In the genomic region with DNA sequence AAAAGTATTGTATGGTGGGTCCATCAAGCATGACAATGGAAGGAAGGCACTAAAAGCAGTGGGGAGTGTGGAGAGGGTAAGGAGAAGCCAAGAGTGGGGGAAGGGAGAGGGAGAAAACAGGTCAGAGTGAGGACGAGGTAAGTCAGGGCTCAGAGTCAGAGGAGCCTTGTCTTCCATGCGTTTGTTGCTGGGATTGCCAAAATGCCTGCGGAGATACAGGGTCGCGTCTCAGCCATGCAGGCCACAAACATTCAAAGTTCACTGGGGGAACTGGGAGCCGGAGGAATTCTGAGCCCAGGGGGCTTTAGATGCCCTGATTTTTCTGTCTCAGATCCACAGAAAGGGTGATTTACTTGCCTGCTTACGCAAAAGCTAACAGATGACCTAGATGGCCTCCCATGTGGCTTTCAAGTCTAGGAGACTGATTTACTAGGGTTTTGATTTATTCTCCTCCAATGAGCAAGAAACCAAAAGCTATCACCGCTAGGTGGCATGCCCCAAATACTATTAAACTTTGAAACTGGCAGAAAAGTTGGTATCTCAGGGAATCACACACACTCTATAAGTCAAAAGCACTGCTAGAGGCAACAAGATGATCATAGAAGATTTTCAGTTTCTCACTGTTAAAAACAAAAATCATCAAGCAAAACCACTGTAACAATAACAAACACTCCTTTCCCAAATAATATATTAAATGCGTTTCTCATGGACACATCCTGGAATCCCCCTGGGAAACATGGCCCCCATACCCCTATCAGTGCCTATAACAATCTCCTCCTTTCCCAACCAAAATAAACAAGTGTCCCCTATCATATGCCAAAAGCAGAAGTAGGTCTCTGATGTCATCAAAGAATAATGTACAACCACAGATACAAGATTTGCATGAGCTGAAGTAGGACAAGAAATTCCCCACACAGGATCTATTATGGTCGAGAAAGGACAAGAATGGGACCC, we compare ENCODE assay signal across 8 cellular contexts. TPM values are rescaled to one million over a fixed set of nuclear protein-coding genes. Genes with fewer than 3 reads are reported as not detected.
A peak's percentile ranks its signal among the peaks of the same experiment; 100 is the strongest.
DNase-seq lines count a peak whose midpoint lies in the region; ATAC-seq, FAIRE-seq and TF ChIP-seq lines count a peak whose summit lies in the region.

No MANE protein-coding gene starts in this region.

- H3K27me3 ChIP-seq in WERI-Rb-1 (ENCODE audit: insufficient read depth, low read depth, severe bottlenecking) (no peaks in the 10 kb centered on the region), colonic mucosa (no peaks in the 10 kb centered on the region), HepG2 (ENCODE audit: control insufficient read depth in 1 of 2, insufficient read depth in 2 of 2, low read length in 2 of 2) (no peaks in the 10 kb centered on the region; a peak in 1 of 5 replicates)

- no peaks in the 10 kb centered on the region for H4K20me1 ChIP-seq in HepG2 (ENCODE audit: insufficient read depth, low read length)

- TF ChIP-seq EP300 in HepG2 (IDR thresholded peaks at IDR 0.05; ENCODE audit: low read depth in 2 of 2, low read length in 2 of 2) (no peak), HepG2 (CRISPR knock-in tag; IDR thresholded peaks at IDR 0.05; ENCODE audit: borderline replicate concordance) (no peak)

- in situ Hi-C loops in ACHN (cut with HindIII; ENCODE audit: low pct_ligation_motif_present, low pct_unique_long_range_greater_than_20kb, low sequenced_read_pairs) (no loop called here), HepG2 (cut with HindIII; ENCODE audit: extremely low pct_ligation_motif_present, low pct_unique_long_range_greater_than_20kb) (no loop called here)

- TF ChIP-seq CTCF in WERI-Rb-1 (IDR thresholded peaks at IDR 0.05; ENCODE audit: low read depth, low read length) (peak; percentile 33; the same call in 1 of the 2 replicates), colonic mucosa (IDR thresholded peaks at IDR 0.05) (peak; percentile 70), HepG2 (CRISPR knock-in tag; IDR thresholded peaks at IDR 0.05) (peak; percentile 72)

- DNase-seq in ACHN (peak; percentile 86), GM12892 (ENCODE audit: insufficient read length) (no peak), NCI-H1436 treated with DMSO at 0.1 percent for 48 hours (lab: John Stamatoyannopoulos, UW) (peak; percentile 37), WERI-Rb-1 (peak; percentile 52), colonic mucosa (peak; percentile 78), HepG2 (ENCODE audit: low spot score) (peak; percentile 57)
- peak; percentile 23 for DNase-seq in stimulated activated CD8-positive, alpha-beta memory T cell treated with anti-CD3 and anti-CD28 coated beads, Interleukin-12 subunit alpha, Interleukin-12 subunit beta, amount 100 ng/mL, for 4 hours (ENCODE audit: low read depth)

- BruUV-seq in HepG2 (replicated peaks; lab: Mats Ljungman, UMichigan) = no TSS peak

- CTCF ChIA-PET in HepG2 (lab: Yijun Ruan, JAX; ENCODE audit: low intra/inter-chr PET ratio, low total read pairs) = no interaction called here

- H3K36me3 ChIP-seq in WERI-Rb-1 (no peaks in the 10 kb centered on the region), colonic mucosa (no peaks in the 10 kb centered on the region), HepG2 (replicated peaks in 1 of 2; ENCODE audit: control insufficient read depth in 1 of 2, insufficient read depth in 2 of 2, low read length in 2 of 2) (no peaks in the 10 kb centered on the region)

- FAIRE-seq in GM12892 (lab: Jason Lieb, UNC) = peak; percentile 93
- peak; percentile 92 for FAIRE-seq in HepG2 (lab: Jason Lieb, UNC)

- POLR2A ChIA-PET in HepG2 (lab: Yijun Ruan, JAX) = no interaction called here

- ATAC-seq in HG02840 (IDR thresholded peaks at IDR 0.05; ENCODE audit: low FRiP score, unreplicated experiment) (peak; percentile 55), HepG2 (peak; percentile 91)

- H3K27ac ChIP-seq in WERI-Rb-1 = no peak overlapping the region
- H3K27ac ChIP-seq in colonic mucosa = no peak overlapping the region
- H3K27ac ChIP-seq in HepG2 (ENCODE audit: extremely low read length, insufficient read depth, low read length) = no peak overlapping the region

- 8% methylated on average over 10 of the region's 10 CpGs for WGBS in HepG2 (ENCODE audit: low lambda C conversion rate)

- peak overlapping the region; percentile 75 for H3K4me2 ChIP-seq in HepG2 (ENCODE audit: low read depth, low read length)

- no peak for TF ChIP-seq RAD21 in HepG2 (CRISPR knock-in tag; IDR thresholded peaks at IDR 0.05)

- TF ChIP-seq POLR2A in GM12892 (IDR thresholded peaks at IDR 0.05; ENCODE audit: low read depth, low read length) (no peak), HepG2 (IDR thresholded peaks at IDR 0.05; ENCODE audit: insufficient read depth in 1 of 2, low read depth in 2 of 2, low read length in 2 of 2) (no peak)

- intact Hi-C loops in colonic mucosa (cut with DNase I) (no loop called here), HepG2 (cut with micrococcal nuclease; ENCODE audit: unreplicated experiment) (loop anchor here (2.0 kb wide), 1 partner anchor 140 kb away; no protein-coding TSS in a partner anchor)

- no peaks in the 10 kb centered on the region for H3K4me1 ChIP-seq in colonic mucosa
- H3K4me1 ChIP-seq in HepG2 (ENCODE audit: insufficient read depth, low read length) = peaks cover 8% of the 10 kb centered on the region; the same call in 1 of the 2 replicates

- peak overlapping the region; percentile 89 for H2AFZ ChIP-seq in HepG2 (ENCODE audit: low read length)

- no peaks in the 10 kb centered on the region for H3K79me2 ChIP-seq in HepG2 (ENCODE audit: insufficient read depth, low read length)

- no peak overlapping the region for H3K4me3 ChIP-seq in WERI-Rb-1 (ENCODE audit: low read depth, low read length)
- H3K4me3 ChIP-seq in colonic mucosa = no peak overlapping the region
- peak overlapping the region in 2 of 3 experiments; percentile 41 to 46; a peak in 4 of 6 replicates for H3K4me3 ChIP-seq in HepG2 (replicated peaks in 1 of 3; ENCODE audit: insufficient read depth in 1 of 3, low read depth in 2 of 3, low read length in 3 of 3)

- no peaks in the 10 kb centered on the region for H3K9me3 ChIP-seq in WERI-Rb-1 (ENCODE audit: severe bottlenecking)
- H3K9me3 ChIP-seq in colonic mucosa = no peaks in the 10 kb centered on the region
- no peaks in the 10 kb centered on the region for H3K9me3 ChIP-seq in HepG2 (ENCODE audit: low read length)

- H3K9ac ChIP-seq in colonic mucosa (ENCODE audit: low read depth in 2 of 2, low read length in 2 of 2) = peak overlapping the region in 1 of 2 donors; percentile 0
- peak overlapping the region; percentile 49 for H3K9ac ChIP-seq in HepG2 (ENCODE audit: insufficient read depth, low read depth, low read length)

TF ChIP-seq in HepG2, 621 proteins besides CTCF, POLR2A, EP300 and RAD21 (continues in another document):
- TF ChIP-seq, protein P1, sequence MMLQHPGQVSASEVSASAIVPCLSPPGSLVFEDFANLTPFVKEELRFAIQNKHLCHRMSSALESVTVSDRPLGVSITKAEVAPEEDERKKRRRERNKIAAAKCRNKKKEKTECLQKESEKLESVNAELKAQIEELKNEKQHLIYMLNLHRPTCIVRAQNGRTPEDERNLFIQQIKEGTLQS (CRISPR knock-in tag; IDR thresholded peaks at IDR 0.05) = no peak
- TF ChIP-seq GFI1 (CRISPR knock-in tag; IDR thresholded peaks at IDR 0.05; ENCODE audit: borderline replicate concordance) (peak; percentile 82), HMG20B (CRISPR knock-in tag; conservative IDR thresholded peaks at IDR 0.05) (0 out of 2 replicates have a peak, but pooled peaks have one; percentile 30), SMC3 (IDR thresholded peaks at IDR 0.05; ENCODE audit: low read length) (peak; percentile 43), SPEN (CRISPR knock-in tag; IDR thresholded peaks at IDR 0.05; ENCODE audit: low read depth) (0 out of 2 replicates have a peak, but pooled peaks have one; percentile 24), KDM2A (CRISPR knock-in tag; IDR thresholded peaks at IDR 0.05; ENCODE audit: borderline replicate concordance, low read depth) (no peak), RFX1 (IDR thresholded peaks at IDR 0.05) (no peak)

RNA-seq across cellular contexts. Expression of a gene that starts 26.6 kb away (rescaled TPM):
- polyA plus RNA-seq in GM12892 (2012; ENCODE audit: missing spikeins) = 18.3 TPM
- total RNA-seq in colonic mucosa (10 to 100 TPM in 1 of 2 donors, 1 to 10 TPM in 1; 7.7 to 12.0 TPM), HepG2 (2016; rRNA removed; fragmentation: Illumina TruSeq; extraction: Trizol) (13.0 and 15.2 TPM in 2 replicates)
- 3.3 and 3.6 TPM in 2 replicates for total RNA-seq in HepG2 (2016; cell fraction: cytosol; rRNA removed; fragmentation: Illumina TruSeq; extraction: Trizol; ENCODE audit: low read depth)
- 14.5 and 16.2 TPM in 2 replicates for total RNA-seq in HepG2 (2016; cell fraction: insoluble cytoplasmic fraction; rRNA removed; fragmentation: Illumina TruSeq; extraction: Trizol)
- 3.5 and 4.6 TPM in 2 replicates for total RNA-seq in HepG2 (2016; cell fraction: membrane; rRNA removed; fragmentation: Illumina TruSeq; extraction: Trizol)
- 31.5 and 36.8 TPM in 2 replicates for total RNA-seq in HepG2 (2016; cell fraction: nucleus; rRNA removed; fragmentation: Illumina TruSeq; extraction: Trizol)
- polyA plus RNA-seq in HepG2 (2011; rRNA removed) = 3.6 and 4.6 TPM in 2 replicates
- polyA plus RNA-seq in HepG2 (2011; cell fraction: cytosol; rRNA removed) = 1.0 and 1.5 TPM in 2 replicates
- 7.7 and 9.1 TPM in 2 replicates for polyA plus RNA-seq in HepG2 (2011; cell fraction: nucleus; rRNA removed)
- polyA plus RNA-seq in HepG2 (2012) = 3.2 and 5.0 TPM in 2 replicates
- polyA plus RNA-seq in HepG2 (2016; cell fraction: cytosol; fragmentation: Illumina TruSeq; extraction: Trizol; ENCODE audit: low read depth) = 0.46 and 0.75 TPM in 2 replicates
- 8.5 and 11.4 TPM in 2 replicates for polyA plus RNA-seq in HepG2 (2016; cell fraction: insoluble cytoplasmic fraction; fragmentation: Illumina TruSeq; extraction: Trizol; ENCODE audit: low read depth)
- 2.0 and 2.5 TPM in 2 replicates for polyA plus RNA-seq in HepG2 (2016; cell fraction: membrane; fragmentation: Illumina TruSeq; extraction: Trizol; ENCODE audit: low read depth)
- polyA plus RNA-seq in HepG2 (2016; cell fraction: nucleus; fragmentation: Illumina TruSeq; extraction: Trizol; ENCODE audit: insufficient read depth, low read depth) = 34.8 and 39.2 TPM in 2 replicates
- 0.56 and 3.5 TPM in 2 replicates for polyA minus RNA-seq in HepG2 (2011; rRNA and poly(A)+ RNA removed; ENCODE audit: low replicate concordance)
- 0.99 and 3.7 TPM in 2 replicates for polyA minus RNA-seq in HepG2 (2011; cell fraction: cytosol; rRNA and poly(A)+ RNA removed)
- polyA minus RNA-seq in HepG2 (2011; cell fraction: nucleus; rRNA and poly(A)+ RNA removed) = 17.5 and 21.4 TPM in 2 replicates

Comparison
In these comparisons a context has a peak if more than half of its experiments do, and no peak if none do; other contexts are left out.
1. H3K4me3 ChIP-seq: peak in HepG2 (2 of 3); none in WERI-Rb-1 (single experiment) and colonic mucosa (single experiment).
2. Peak in every context shown above with its lines, with median percentiles within 50 percentile points of each other: CTCF ChIP-seq.